In genomic region chr1:235864965-235865525, GRCh38 we compare ENCODE assay signal across 8 cellular contexts. TPM values are rescaled to one million over a fixed set of nuclear protein-coding genes. Genes with fewer than 3 reads are reported as not detected.
A peak's percentile ranks its signal among the peaks of the same experiment; 100 is the strongest.
DNase-seq lines count a peak whose midpoint lies in the region; ATAC-seq and TF ChIP-seq lines count a peak whose summit lies in the region.

No MANE protein-coding gene starts in this region.

- H3K27me3 Mint-ChIP-seq in MCF 10A (ENCODE audit: insufficient read depth, unreplicated experiment): no peaks in the 10 kb centered on the region
- no peaks in the 10 kb centered on the region for H3K27me3 Mint-ChIP-seq in naive thymus-derived CD4-positive, alpha-beta T cell

- H3K9me3 Mint-ChIP-seq in MCF 10A (ENCODE audit: unreplicated experiment): no peaks in the 10 kb centered on the region
- peaks cover 0 to 2% (median 0%) of the 10 kb centered on the region in 11 donors for H3K9me3 Mint-ChIP-seq in naive thymus-derived CD4-positive, alpha-beta T cell

- peaks cover 21% of the 10 kb centered on the region for H3K79me2 ChIP-seq in ACC112 (ENCODE audit: control insufficient read depth, insufficient read depth, low read length, unreplicated experiment)

- H3K4me1 Mint-ChIP-seq in MCF 10A (ENCODE audit: insufficient read depth, unreplicated experiment): peaks cover 35% of the 10 kb centered on the region
- H3K4me1 Mint-ChIP-seq in naive thymus-derived CD4-positive, alpha-beta T cell: peaks cover 34 to 60% (median 49%) of the 10 kb centered on the region in 7 donors

- H3K4me1 ChIP-seq in ACC112 (ENCODE audit: control insufficient read depth, insufficient read depth, low read length, unreplicated experiment) (peaks cover 23% of the 10 kb centered on the region), body of pancreas (peaks cover 20% of the 10 kb centered on the region)
- peaks cover 25 to 38% of the 10 kb centered on the region in 2 donors for H3K4me1 ChIP-seq in naive thymus-derived CD4-positive, alpha-beta T cell (ENCODE audit: control insufficient read depth in 2 of 2, insufficient read depth in 2 of 2, low read length in 2 of 2)

- in situ Hi-C loops in GM13977 (cut with MboI; ENCODE audit: low pct_unique_long_range_greater_than_20kb, low sequenced_read_pairs, unreplicated experiment): no loop called here

- H3K36me3 Mint-ChIP-seq in MCF 10A (ENCODE audit: insufficient read depth, unreplicated experiment): no peaks in the 10 kb centered on the region
- H3K36me3 Mint-ChIP-seq in naive thymus-derived CD4-positive, alpha-beta T cell: peaks cover 0 to 9% (median 0%) of the 10 kb centered on the region in 5 donors

- H2AFZ ChIP-seq in ACC112 (ENCODE audit: low read length, unreplicated experiment): no peak overlapping the region

- no TSS peak for BruUV-seq in MCF 10A (replicated peaks; lab: Mats Ljungman, UMichigan)

- TF ChIP-seq POLR2A in body of pancreas (IDR thresholded peaks at IDR 0.05): no peak

- 17 to 26% methylated on average over 2 of the region's 3 CpGs for WGBS in body of pancreas, 2 donors

- H3K4me3 Mint-ChIP-seq in MCF 10A (ENCODE audit: unreplicated experiment): peak overlapping the region; percentile 99
- peak overlapping the region; percentile 12 to 99 (median 86) for H3K4me3 Mint-ChIP-seq in naive thymus-derived CD4-positive, alpha-beta T cell

- no peaks in the 10 kb centered on the region for H3K9me3 ChIP-seq in naive thymus-derived CD4-positive, alpha-beta T cell (ENCODE audit: control insufficient read depth in 2 of 3, low read length in 3 of 3)
- no peaks in the 10 kb centered on the region for H3K9me3 ChIP-seq in body of pancreas

- POLR2A ChIA-PET in MCF 10A (lab: Yijun Ruan, JAX): interaction anchor here (1.0 to 7.2 kb wide), 37 partner anchors 8 to 498 kb away, joined by 3 to 166 read pairs (median 7); partner anchors contain the start of genes B3GALNT2 and TBCE
- POLR2A ChIA-PET in naive thymus-derived CD4-positive, alpha-beta T cell (lab: Charles Lee): interaction anchor here (1.2 to 3.2 kb wide), 5 partner anchors 11 to 107 kb away, joined by 4 to 22 read pairs (median 9); no protein-coding TSS in a partner anchor

- DNase-seq in HFF-Myc (ENCODE audit: extremely low read depth, low read depth): no peak
- no peak for DNase-seq in MCF 10A (ENCODE audit: unreplicated experiment)
- DNase-seq in naive thymus-derived CD4-positive, alpha-beta T cell: no peak
- DNase-seq in body of pancreas: no peak
- no peak for DNase-seq in retina
- no peak for DNase-seq in GM13977 (ENCODE audit: low spot score)
- DNase-seq in 8988T: no peak

- no peak overlapping the region for H3K27ac Mint-ChIP-seq in MCF 10A (ENCODE audit: low read depth, unreplicated experiment)
- H3K27ac Mint-ChIP-seq in naive thymus-derived CD4-positive, alpha-beta T cell: peak overlapping the region; percentile 20 to 98 (median 81)

- H3K36me3 ChIP-seq in ACC112 (ENCODE audit: insufficient read depth, low read length) (no peaks in the 10 kb centered on the region), body of pancreas (replicated peaks in 1 of 2; ENCODE audit: insufficient read depth in 1 of 2, low read depth in 2 of 2) (no peaks in the 10 kb centered on the region)
- H3K36me3 ChIP-seq in naive thymus-derived CD4-positive, alpha-beta T cell (ENCODE audit: control insufficient read depth in 2 of 3, insufficient read depth in 3 of 3, low read length in 3 of 3): peaks cover 0 to 5% (median 0%) of the 10 kb centered on the region in 3 experiments

- H3K27me3 ChIP-seq in ACC112 (ENCODE audit: insufficient read depth, low read length) (no peaks in the 10 kb centered on the region), body of pancreas (no peaks in the 10 kb centered on the region)
- no peaks in the 10 kb centered on the region for H3K27me3 ChIP-seq in naive thymus-derived CD4-positive, alpha-beta T cell (ENCODE audit: control insufficient read depth in 2 of 2, insufficient read depth in 2 of 2, low read length in 2 of 2)

- peak overlapping the region; percentile 34 for H3K4me3 ChIP-seq in ACC112 (ENCODE audit: low read depth, low read length)
- peak overlapping the region; percentile 10; the same call in 1 of the 2 replicates for H3K4me3 ChIP-seq in HFF-Myc (replicated peaks; ENCODE audit: low read depth, low read length)
- H3K4me3 ChIP-seq in naive thymus-derived CD4-positive, alpha-beta T cell (ENCODE audit: low read length): peak overlapping the region; percentile 4
- no peak overlapping the region for H3K4me3 ChIP-seq in body of pancreas

- CTCF ChIA-PET in MCF 10A (lab: Yijun Ruan, JAX): interaction anchor here (0.6 to 10.6 kb wide), 46 partner anchors 9 to 421 kb away, joined by 3 to 231 read pairs (median 6); no protein-coding TSS in a partner anchor
- CTCF ChIA-PET in naive thymus-derived CD4-positive, alpha-beta T cell (lab: Charles Lee): interaction anchor here (0.6 to 3.2 kb wide), 10 partner anchors 9 to 107 kb away, joined by 3 to 41 read pairs (median 4); no protein-coding TSS in a partner anchor

- H3K27ac ChIP-seq in ACC112 (ENCODE audit: low read depth, low read length) (no peak overlapping the region), body of pancreas (peak overlapping the region in 1 of 4 donors; percentile 98)
- peak overlapping the region; percentile 16 for H3K27ac ChIP-seq in naive thymus-derived CD4-positive, alpha-beta T cell (ENCODE audit: low read depth, low read length)

- no peak for TF ChIP-seq CTCF in HFF-Myc (IDR thresholded peaks at IDR 0.05; ENCODE audit: low read depth, low read length, missing control alignments)
- TF ChIP-seq CTCF in MCF 10A (IDR thresholded peaks at IDR 0.05; ENCODE audit: unreplicated experiment): no peak
- no peak for TF ChIP-seq CTCF in body of pancreas (IDR thresholded peaks at IDR 0.05)
- TF ChIP-seq CTCF in GM13977 (IDR thresholded peaks at IDR 0.05; ENCODE audit: extremely low read depth, insufficient read depth, missing control alignments): no peak

- intact Hi-C loops in MCF 10A (cut with micrococcal nuclease) (no loop called here), body of pancreas (cut with DNase I) (no loop called here)
- intact Hi-C loops in naive thymus-derived CD4-positive, alpha-beta T cell (cut with micrococcal nuclease): loop anchor here (1.0 to 5.0 kb wide), 10 partner anchors 9 to 1493 kb away; partner anchors contain the start of genes COA6 (in 1 of the 2), ERO1B (in 1 of the 2), HEATR1 (in 1 of the 2) and IRF2BP2 (in 1 of the 2)

- ATAC-seq in naive thymus-derived CD4-positive, alpha-beta T cell: no peak
- no peak for ATAC-seq in body of pancreas

RNA-seq across cellular contexts. Expression of gene LYST, which starts 1.7 kb away (rescaled TPM):
- total RNA-seq in MCF 10A (2022): 23.9 and 37.4 TPM in 2 replicates
- 10 to 100 TPM; 24.8 to 98.1 (median 30.9) TPM for total RNA-seq in naive thymus-derived CD4-positive, alpha-beta T cell
- 1 to 10 TPM; 5.7 to 5.9 TPM for polyA plus RNA-seq in naive thymus-derived CD4-positive, alpha-beta T cell
- 10 to 100 TPM; 16.5 to 21.0 TPM for total RNA-seq in body of pancreas

Comparison
In these comparisons a context has a peak if more than half of its experiments do, and no peak if none do; other contexts are left out.
1. H3K4me3 ChIP-seq: peak in ACC112 (single experiment), HFF-Myc (single experiment) and naive thymus-derived CD4-positive, alpha-beta T cell (single experiment); none in body of pancreas (0 of 2).
2. intact Hi-C loops: an anchor here in naive thymus-derived CD4-positive, alpha-beta T cell (1.0 to 5.0 kb wide); none called in MCF 10A and body of pancreas.